ENCODE assay signal across 24 cellular contexts in the genomic region with DNA sequence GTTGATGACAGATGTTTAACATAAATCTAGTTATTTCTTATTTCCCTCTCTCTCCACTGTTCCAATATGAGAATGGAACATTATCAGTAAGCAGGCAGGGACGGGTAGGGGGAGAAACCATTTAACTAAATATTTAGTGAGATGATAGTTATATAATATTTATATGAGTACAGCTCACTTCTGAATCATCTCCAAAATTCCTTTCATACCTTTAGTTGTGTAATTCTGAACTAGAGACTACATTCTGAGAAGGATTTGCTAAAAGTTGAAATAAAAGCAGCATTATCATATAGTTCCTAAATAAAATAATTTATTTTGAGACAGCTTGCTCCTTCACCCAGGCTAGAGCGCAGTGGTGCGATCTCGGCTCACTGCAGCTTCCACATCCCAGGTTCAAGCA. TPM values are rescaled to one million over a fixed set of nuclear protein-coding genes. Genes with fewer than 3 reads are reported as not detected.
DNase-seq lines count a peak whose midpoint lies in the region; ATAC-seq and TF ChIP-seq lines count a peak whose summit lies in the region.
"Had no signal": no experiment of that assay in that cellular context is flagged by ENCODE, and none has a peak within 500 bp of the region (broad histone marks: within the 10 kb centered on the region; RNA-seq: fewer than 3 reads in every experiment).

No MANE protein-coding gene starts in this region.

- peaks cover 16% of the 10 kb centered on the region for H3K4me1 ChIP-seq in RWPE2 (ENCODE audit: insufficient read depth, poor library complexity, severe bottlenecking)

- TF ChIP-seq CTCF in RWPE2 (IDR thresholded peaks at IDR 0.05; ENCODE audit: poor library complexity, severe bottlenecking) (no peak), omental fat pad (IDR thresholded peaks at IDR 0.05) (no peak)

- H3K4me3 ChIP-seq in RWPE2 (ENCODE audit: severe bottlenecking): no peak overlapping the region
- H3K4me3 ChIP-seq: BLaER1 treated with 17β-estradiol and CSF1 and Interleukin-3, amounts not matched to agents 10 nM and 100 nM; MG63; Peyer's patch had no signal

- H3K9me3 ChIP-seq in RWPE2 (ENCODE audit: severe bottlenecking): no peaks in the 10 kb centered on the region
- H3K9me3 ChIP-seq: MG63, Peyer's patch had no signal

- no peaks in the 10 kb centered on the region; the same call in 1 of the 2 replicates for H3K36me3 ChIP-seq in RWPE2 (ENCODE audit: low read depth)
- H3K36me3 ChIP-seq: MG63 had no signal

- peak overlapping the region; percentile 55 for H3K27ac ChIP-seq in RWPE2 (ENCODE audit: poor library complexity, severe bottlenecking)
- peak overlapping the region; percentile 60 for H3K27ac ChIP-seq in epithelial cell of prostate
- H3K27ac ChIP-seq: BLaER1 treated with 17β-estradiol and CSF1 and Interleukin-3, amounts not matched to agents 10 nM and 100 nM; HL-60; Peyer's patch had no signal

- DNase-seq in GM04503 (ENCODE audit: low read depth) (peak; percentile 5), RWPE2 (ENCODE audit: low spot score) (no peak), epithelial cell of prostate (ENCODE audit: low read depth, low spot score) (no peak), omental fat pad (ENCODE audit: low spot score) (no peak), GDM1 (lab: John Stamatoyannopoulos, UW) (no peak)
- DNase-seq: Calu3; CD8-positive, alpha-beta T cell; H9; Karpas-422; MG63; NCI-H1092; NCI-H1436 treated with DMSO at 0.1 percent for 48 hours; NCI-H2029; NCI-H2171; NCI-H446 treated with DMSO at 0.1 percent for 48 hours; NCI-H69; Peyer's patch; Right ventricle myocardium superior had no signal

- peak; percentile 77 for ATAC-seq in RWPE2 (ENCODE audit: low read depth)
- ATAC-seq in omental fat pad (ENCODE audit: low FRiP score): peak; percentile 28
- ATAC-seq in esophagus mucosa: no peak
- ATAC-seq in GM19455 (IDR thresholded peaks at IDR 0.05; ENCODE audit: unreplicated experiment): no peak
- ATAC-seq: CD8-positive, alpha-beta T cell had no signal

- H3K27me3 ChIP-seq in RWPE2 (ENCODE audit: insufficient read depth, poor library complexity, severe bottlenecking): no peaks in the 10 kb centered on the region
- H3K27me3 ChIP-seq: BLaER1 treated with 17β-estradiol and CSF1 and Interleukin-3, amounts not matched to agents 10 nM and 100 nM; MG63; Peyer's patch had no signal

RNA-seq across cellular contexts. Expression of a gene that starts 41.4 kb away (rescaled TPM):
- total RNA-seq in omental fat pad (1 to 10 TPM; 3.0 to 6.5 (median 4.9) TPM), esophagus mucosa (2.9 TPM)

RNA-seq across cellular contexts. Expression of a gene that starts 51.3 kb away (rescaled TPM):
- total RNA-seq in omental fat pad: not detected
- total RNA-seq in esophagus mucosa: 0.20 TPM
- total RNA-seq: A673; CD8-positive, alpha-beta T cell; H9; HT1080; Right ventricle myocardium superior had no signal

Comparison
In these comparisons a context has a peak if more than half of its experiments do, and no peak if none do; other contexts are left out.
1. ATAC-seq: peak in RWPE2 (single experiment) and omental fat pad (single experiment); none in esophagus mucosa (single experiment) and GM19455 (single experiment).